26 cellular contexts compared by ENCODE assay signal in genomic region chr1:4054957-4055676, GRCh38.
"Had no signal": no experiment of that assay in that cellular context is flagged by ENCODE, and none has a peak within 500 bp of the region (broad histone marks: within the 10 kb centered on the region; RNA-seq: fewer than 3 reads in every experiment).

No MANE protein-coding gene starts in this region.

- H3K4me1 ChIP-seq: esophagus muscularis mucosa, gastroesophageal sphincter, heart left ventricle, neural progenitor cell, sigmoid colon, testis, upper lobe of right lung had no signal

- H3K27me3 ChIP-seq: neural progenitor cell, ovary, testis had no signal

- H3K27ac ChIP-seq: esophagus muscularis mucosa, gastroesophageal sphincter, heart left ventricle, neural progenitor cell, ovary, sigmoid colon, testis, upper lobe of right lung, WERI-Rb-1 had no signal

- H3K4me3 ChIP-seq: esophagus muscularis mucosa, gastroesophageal sphincter, heart left ventricle, neural progenitor cell, ovary, sigmoid colon, testis, upper lobe of right lung had no signal

- DNase-seq: activated CD4-positive, alpha-beta T cell treated with anti-CD3 and anti-CD28 coated beads for 1 hour; activated CD8-positive, alpha-beta memory T cell treated with anti-CD3 and anti-CD28 coated beads for 24 hours; activated CD8-positive, alpha-beta memory T cell treated with anti-CD3 and anti-CD28 coated beads, Interleukin-2, amount 50 U/mL, for 48 hours; activated effector memory CD4-positive, alpha-beta T cell treated with Interleukin-2 at 50 U/mL for 16 hours; activated naive CD4-positive, alpha-beta T cell treated with anti-CD3 and anti-CD28 coated beads, Interleukin-2, amount 10 ng/mL, durations not matched to agents 7 days and 5 days; activated naive CD8-positive, alpha-beta T cell treated with anti-CD3 and anti-CD28 coated beads, Interleukin-2, amount 50 U/mL, for 24 hours; activated T-cell treated with anti-CD3 and anti-CD28 coated beads, Interleukin-2, amount 50 U/mL, for 48 hours; anterior cingulate cortex; effector CD4-positive, alpha-beta T cell; immature natural killer cell; left ventricle myocardium superior; naive thymus-derived CD4-positive, alpha-beta T cell; ovary; sigmoid colon; stimulated activated CD4-positive, alpha-beta T cell treated with anti-CD3 and anti-CD28 coated beads, Interleukin-4, amount 100 ng/mL, for 24 hours; testis; WERI-Rb-1 had no signal

- H3K4me1 Mint-ChIP-seq: activated naive CD4-positive, alpha-beta T cell treated with anti-CD3 and anti-CD28 coated beads, Interleukin-2, amount 10 ng/mL, durations not matched to agents 7 days and 5 days; activated naive CD8-positive, alpha-beta T cell treated with anti-CD3 and anti-CD28 coated beads, Interleukin-2, amount 50 U/mL, for 24 hours; naive thymus-derived CD4-positive, alpha-beta T cell; neural progenitor cell; stimulated activated effector memory CD8-positive, alpha-beta T cell treated with anti-CD3 and anti-CD28 coated beads, Interleukin-12 subunit alpha, Interleukin-12 subunit beta, amount 100 ng/mL, for 72 hours had no signal

- H3K27ac Mint-ChIP-seq: activated naive CD4-positive, alpha-beta T cell treated with anti-CD3 and anti-CD28 coated beads, Interleukin-2, amount 10 ng/mL, durations not matched to agents 7 days and 5 days; activated naive CD8-positive, alpha-beta T cell treated with anti-CD3 and anti-CD28 coated beads, Interleukin-2, amount 50 U/mL, for 24 hours; immature natural killer cell; naive thymus-derived CD4-positive, alpha-beta T cell; neural progenitor cell; stimulated activated effector memory CD8-positive, alpha-beta T cell treated with anti-CD3 and anti-CD28 coated beads, Interleukin-12 subunit alpha, Interleukin-12 subunit beta, amount 100 ng/mL, for 72 hours had no signal

- H3K9me3 ChIP-seq: esophagus muscularis mucosa, gastroesophageal sphincter, heart left ventricle, ovary, sigmoid colon, testis, upper lobe of right lung had no signal

- H3K9ac ChIP-seq: neural progenitor cell had no signal

- H3K9me3 Mint-ChIP-seq: activated naive CD4-positive, alpha-beta T cell treated with anti-CD3 and anti-CD28 coated beads, Interleukin-2, amount 10 ng/mL, durations not matched to agents 7 days and 5 days; activated naive CD8-positive, alpha-beta T cell treated with anti-CD3 and anti-CD28 coated beads, Interleukin-2, amount 50 U/mL, for 24 hours; central memory CD8-positive, alpha-beta T cell; naive thymus-derived CD4-positive, alpha-beta T cell; neural progenitor cell; stimulated activated effector memory CD8-positive, alpha-beta T cell treated with anti-CD3 and anti-CD28 coated beads, Interleukin-12 subunit alpha, Interleukin-12 subunit beta, amount 100 ng/mL, for 72 hours had no signal

- H3K27me3 Mint-ChIP-seq: activated naive CD8-positive, alpha-beta T cell treated with anti-CD3 and anti-CD28 coated beads, Interleukin-2, amount 50 U/mL, for 24 hours had no signal

- H3K4me3 Mint-ChIP-seq: activated naive CD4-positive, alpha-beta T cell treated with anti-CD3 and anti-CD28 coated beads, Interleukin-2, amount 10 ng/mL, durations not matched to agents 7 days and 5 days; activated naive CD8-positive, alpha-beta T cell treated with anti-CD3 and anti-CD28 coated beads, Interleukin-2, amount 50 U/mL, for 24 hours; brain; central memory CD8-positive, alpha-beta T cell; immature natural killer cell; naive thymus-derived CD4-positive, alpha-beta T cell; neural progenitor cell; stimulated activated effector memory CD8-positive, alpha-beta T cell treated with anti-CD3 and anti-CD28 coated beads, Interleukin-12 subunit alpha, Interleukin-12 subunit beta, amount 100 ng/mL, for 72 hours had no signal

- FAIRE-seq: endothelial cell of umbilical vein had no signal

- H3K36me3 Mint-ChIP-seq: activated naive CD4-positive, alpha-beta T cell treated with anti-CD3 and anti-CD28 coated beads, Interleukin-2, amount 10 ng/mL, durations not matched to agents 7 days and 5 days; brain; immature natural killer cell; naive thymus-derived CD4-positive, alpha-beta T cell; neural progenitor cell; stimulated activated effector memory CD8-positive, alpha-beta T cell treated with anti-CD3 and anti-CD28 coated beads, Interleukin-12 subunit alpha, Interleukin-12 subunit beta, amount 100 ng/mL, for 72 hours had no signal

- H3K36me3 ChIP-seq: esophagus muscularis mucosa, gastroesophageal sphincter, heart left ventricle, neural progenitor cell, ovary, sigmoid colon, upper lobe of right lung, WERI-Rb-1 had no signal
